ENCODE assay signal across 27 cellular contexts in the genomic region with DNA sequence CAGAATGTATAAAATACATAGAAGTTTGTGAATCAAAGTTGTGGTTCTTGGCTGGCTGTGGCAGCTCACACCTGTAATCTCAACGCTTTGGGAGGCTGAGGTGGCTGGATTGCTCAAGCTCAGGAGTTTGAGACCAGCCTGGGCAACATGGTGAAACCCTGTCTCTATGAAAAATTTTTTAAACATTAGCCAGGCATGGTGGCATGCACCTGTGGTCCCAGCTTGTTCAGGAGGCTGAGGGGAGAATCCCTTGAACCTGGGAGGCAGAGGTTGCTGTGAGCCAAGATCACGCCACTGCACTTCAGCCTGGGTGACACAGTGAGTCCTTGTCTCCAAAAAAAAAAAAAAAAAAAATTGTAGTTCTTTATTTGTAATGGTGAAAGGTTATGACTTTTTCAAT.
"Had no signal": no experiment of that assay in that cellular context is flagged by ENCODE, and none has a peak within 500 bp of the region (broad histone marks: within the 10 kb centered on the region; RNA-seq: fewer than 3 reads in every experiment).

No MANE protein-coding gene starts in this region.

- FAIRE-seq: colon, endometrium, frontal cortex had no signal

- H3K9me3 ChIP-seq: colonic mucosa, esophagus muscularis mucosa, esophagus squamous epithelium, gastrocnemius medialis, gastroesophageal sphincter, heart left ventricle, heart right ventricle had no signal

- H3K9me3 Mint-ChIP-seq: dendritic cell treated with granulocyte-macrophage colony-stimulating factor and Interleukin-4, amounts not matched to agents 40 ng/mL and 50 ng/mL, for 4 days; effector memory CD8-positive, alpha-beta T cell had no signal

- ATAC-seq: effector memory CD8-positive, alpha-beta T cell; esophagus mucosa; foreskin keratinocyte; gastrocnemius medialis; gastroesophageal sphincter; heart left ventricle; heart right ventricle had no signal

- H3K36me3 ChIP-seq: colonic mucosa, esophagus muscularis mucosa, esophagus squamous epithelium, gastrocnemius medialis, gastroesophageal sphincter, heart left ventricle, heart right ventricle had no signal

- H3K27me3 Mint-ChIP-seq: dendritic cell treated with granulocyte-macrophage colony-stimulating factor and Interleukin-4, amounts not matched to agents 40 ng/mL and 50 ng/mL, for 4 days had no signal

- H3K27ac ChIP-seq: colonic mucosa, coronary artery, dorsolateral prefrontal cortex, epithelial cell of prostate, esophagus muscularis mucosa, esophagus squamous epithelium, foreskin keratinocyte, gastrocnemius medialis, gastroesophageal sphincter, heart left ventricle, heart right ventricle had no signal

- H3K27ac Mint-ChIP-seq: dendritic cell treated with granulocyte-macrophage colony-stimulating factor and Interleukin-4, amounts not matched to agents 40 ng/mL and 50 ng/mL, for 4 days; effector memory CD8-positive, alpha-beta T cell had no signal

- H3K4me1 ChIP-seq: colonic mucosa, esophagus muscularis mucosa, esophagus squamous epithelium, foreskin keratinocyte, gastrocnemius medialis, gastroesophageal sphincter, heart left ventricle, heart right ventricle had no signal

- H3K27me3 ChIP-seq: colonic mucosa, dorsolateral prefrontal cortex, esophagus muscularis mucosa, esophagus squamous epithelium, foreskin keratinocyte, gastrocnemius medialis, gastroesophageal sphincter, heart left ventricle, heart right ventricle had no signal

- H3K4me3 Mint-ChIP-seq: dendritic cell treated with granulocyte-macrophage colony-stimulating factor and Interleukin-4, amounts not matched to agents 40 ng/mL and 50 ng/mL, for 4 days; effector memory CD8-positive, alpha-beta T cell had no signal

- H3K4me3 ChIP-seq: colonic mucosa, coronary artery, dorsolateral prefrontal cortex, esophagus muscularis mucosa, esophagus squamous epithelium, gastrocnemius medialis, gastroesophageal sphincter, heart left ventricle, heart right ventricle had no signal

- DNase-seq: colonic mucosa; cortex of kidney; dermis blood vessel endothelial cell; dorsolateral prefrontal cortex; effector CD4-positive, alpha-beta T cell; effector CD8-positive, alpha-beta T cell; effector memory CD4-positive, alpha-beta T cell; effector memory CD8-positive, alpha-beta T cell; erythroblast; esophagus squamous epithelium; foreskin fibroblast; foreskin keratinocyte; foreskin melanocyte; gastrocnemius medialis; glutamatergic neuron; head of caudate nucleus; heart left ventricle; heart right ventricle had no signal
